ENCODE assay signal across 13 cellular contexts in genomic region chr18:35747894-35748472, GRCh38.
"Had no signal": no experiment of that assay in that cellular context is flagged by ENCODE, and none has a peak within 500 bp of the region (broad histone marks: within the 10 kb centered on the region; RNA-seq: fewer than 3 reads in every experiment).

No MANE protein-coding gene starts in this region.

- H3K9me3 Mint-ChIP-seq: activated naive CD4-positive, alpha-beta T cell treated with anti-CD3 and anti-CD28 coated beads, Interleukin-2, amount 10 ng/mL, durations not matched to agents 7 days and 5 days had no signal

- H3K27ac ChIP-seq: lower lobe of right lung, suprapubic skin, upper lobe of left lung had no signal

- H3K36me3 Mint-ChIP-seq: activated CD4-positive, alpha-beta memory T cell treated with anti-CD3 and anti-CD28 coated beads for 36 hours; activated CD8-positive, alpha-beta memory T cell treated with anti-CD3 and anti-CD28 coated beads, Interleukin-2, amount 10 ng/mL, durations not matched to agents 7 days and 5 days; activated naive CD4-positive, alpha-beta T cell treated with anti-CD3 and anti-CD28 coated beads, Interleukin-2, amount 10 ng/mL, durations not matched to agents 7 days and 5 days; T-cell had no signal

- ATAC-seq: activated CD8-positive, alpha-beta memory T cell treated with anti-CD3 and anti-CD28 coated beads, Interleukin-2, amount 10 ng/mL, durations not matched to agents 7 days and 5 days; left colon; lower lobe of right lung; stimulated activated naive CD8-positive, alpha-beta T cell treated with anti-CD3 and anti-CD28 coated beads, Interleukin-15, Interleukin-2, amounts not matched to agents 100 U/mL and 50 U/mL, for 24 hours had no signal

- H3K36me3 ChIP-seq: lower lobe of right lung, suprapubic skin, upper lobe of left lung had no signal

- H3K4me3 ChIP-seq: lower lobe of right lung, suprapubic skin, upper lobe of left lung had no signal

- H3K27ac Mint-ChIP-seq: activated CD4-positive, alpha-beta memory T cell treated with anti-CD3 and anti-CD28 coated beads for 36 hours; activated CD8-positive, alpha-beta memory T cell treated with anti-CD3 and anti-CD28 coated beads, Interleukin-2, amount 10 ng/mL, durations not matched to agents 7 days and 5 days; activated naive CD4-positive, alpha-beta T cell treated with anti-CD3 and anti-CD28 coated beads, Interleukin-2, amount 10 ng/mL, durations not matched to agents 7 days and 5 days; T-cell had no signal

- DNase-seq: activated CD4-positive, alpha-beta memory T cell treated with anti-CD3 and anti-CD28 coated beads for 36 hours; activated CD8-positive, alpha-beta memory T cell treated with anti-CD3 and anti-CD28 coated beads, Interleukin-2, amount 10 ng/mL, durations not matched to agents 7 days and 5 days; activated naive CD4-positive, alpha-beta T cell treated with anti-CD3 and anti-CD28 coated beads, Interleukin-2, amount 10 ng/mL, durations not matched to agents 7 days and 5 days; activated T-cell treated with anti-CD3 and anti-CD28 coated beads, Interleukin-2, amount 50 U/mL, for 1 hour; left colon; lower lobe of right lung; midbrain; stimulated activated CD4-positive, alpha-beta T cell treated with anti-CD3 and anti-CD28 coated beads, Interleukin-4, amount 100 ng/mL, for 1 hour; stimulated activated naive CD8-positive, alpha-beta T cell treated with anti-CD3 and anti-CD28 coated beads, Interleukin-15, Interleukin-2, amounts not matched to agents 100 U/mL and 50 U/mL, for 24 hours; T-cell; T-helper 9 cell had no signal

- H3K27me3 ChIP-seq: suprapubic skin, upper lobe of left lung had no signal

- H3K9me3 ChIP-seq: lower lobe of right lung, suprapubic skin, upper lobe of left lung had no signal

- H3K4me1 ChIP-seq: lower lobe of right lung, upper lobe of left lung had no signal

- H3K4me1 Mint-ChIP-seq: activated CD8-positive, alpha-beta memory T cell treated with anti-CD3 and anti-CD28 coated beads, Interleukin-2, amount 10 ng/mL, durations not matched to agents 7 days and 5 days; activated naive CD4-positive, alpha-beta T cell treated with anti-CD3 and anti-CD28 coated beads, Interleukin-2, amount 10 ng/mL, durations not matched to agents 7 days and 5 days; T-cell had no signal

- H3K4me3 Mint-ChIP-seq: activated CD4-positive, alpha-beta memory T cell treated with anti-CD3 and anti-CD28 coated beads for 36 hours; activated CD8-positive, alpha-beta memory T cell treated with anti-CD3 and anti-CD28 coated beads, Interleukin-2, amount 10 ng/mL, durations not matched to agents 7 days and 5 days; activated naive CD4-positive, alpha-beta T cell treated with anti-CD3 and anti-CD28 coated beads, Interleukin-2, amount 10 ng/mL, durations not matched to agents 7 days and 5 days; T-cell had no signal
